In genomic region chr6:2695464-2696095, GRCh38 we compare ENCODE assay signal across 9 cellular contexts. TPM values are rescaled to one million over a fixed set of nuclear protein-coding genes. Genes with fewer than 3 reads are reported as not detected.
DNase-seq lines count a peak whose midpoint lies in the region; ATAC-seq, FAIRE-seq and TF ChIP-seq lines count a peak whose summit lies in the region.
"Had no signal": no experiment of that assay in that cellular context is flagged by ENCODE, and none has a peak within 500 bp of the region (broad histone marks: within the 10 kb centered on the region; RNA-seq: fewer than 3 reads in every experiment).

No MANE protein-coding gene starts in this region.

- ATAC-seq in heart left ventricle, result peak in 3 of 4 donors; percentile 49 to 61 (median 60)
- ATAC-seq in Right ventricle myocardium inferior, result no peak
- peak; percentile 38 for ATAC-seq in upper lobe of right lung
- ATAC-seq in GM18907 (IDR thresholded peaks at IDR 0.05; ENCODE audit: unreplicated experiment), result no peak
- ATAC-seq in HG02981 (IDR thresholded peaks at IDR 0.05; ENCODE audit: unreplicated experiment), result no peak
- no peak for ATAC-seq in HG02623 (IDR thresholded peaks at IDR 0.05; ENCODE audit: unreplicated experiment)
- ATAC-seq: WTC11 had no signal

- H3K4me1 ChIP-seq in heart left ventricle (no peaks in the 10 kb centered on the region), upper lobe of right lung (no peaks in the 10 kb centered on the region)

- H3K36me3 ChIP-seq in heart left ventricle (no peaks in the 10 kb centered on the region), upper lobe of right lung (no peaks in the 10 kb centered on the region)

- H3K27ac ChIP-seq in heart left ventricle (no peak overlapping the region), upper lobe of right lung (no peak overlapping the region)

- 51 to 58% (median 53%) methylated on average over 5 of the region's 5 CpGs for WGBS in heart left ventricle, 4 donors

- TF ChIP-seq CTCF in heart left ventricle (IDR thresholded peaks at IDR 0.05) (peak in 11 of 12 donors; percentile 9 to 63 (median 44)), fibroblast of the aortic adventitia (IDR thresholded peaks at IDR 0.05; ENCODE audit: insufficient read depth, low read length) (peak; percentile 42), upper lobe of right lung (IDR thresholded peaks at IDR 0.05) (peak; percentile 29)

- TF ChIP-seq POLR2A in heart left ventricle (IDR thresholded peaks at IDR 0.05), result no peak

- peak; percentile 7 for FAIRE-seq in RCC 7860 (lab: Jason Lieb, UNC)

- no peak for DNase-seq in heart left ventricle
- DNase-seq in Right ventricle myocardium inferior (ENCODE audit: missing footprints), result no peak
- DNase-seq in RCC 7860 (ENCODE audit: low spot score), result peak; percentile 31
- peak; percentile 70 for DNase-seq in fibroblast of the aortic adventitia (ENCODE audit: low read depth)
- no peak for DNase-seq in upper lobe of right lung

- no peak overlapping the region for H3K4me3 ChIP-seq in heart left ventricle
- no peak overlapping the region for H3K4me3 ChIP-seq in fibroblast of the aortic adventitia (ENCODE audit: low read depth, low read length)
- H3K4me3 ChIP-seq in upper lobe of right lung, result no peak overlapping the region

- H3K27me3 ChIP-seq in heart left ventricle, result no peaks in the 10 kb centered on the region
- H3K27me3 ChIP-seq in upper lobe of right lung, result no peaks in the 10 kb centered on the region

- intact Hi-C loops in heart left ventricle (cut with DNase I) (loop anchor here in 7 of 10 donors (2.0 to 10.0 kb wide), 5 partner anchors 501 to 1101 kb away; partner anchors contain the start of gene FOXC1 (in 1 of the 7)), Right ventricle myocardium inferior (cut with DNase I) (loop anchor here (5.0 kb wide), 1 partner anchor 1098 kb away; no protein-coding TSS in a partner anchor), upper lobe of right lung (cut with DNase I) (no loop called here)

- H3K9me3 ChIP-seq in heart left ventricle (no peaks in the 10 kb centered on the region), upper lobe of right lung (no peaks in the 10 kb centered on the region)

RNA-seq across cellular contexts. Expression of gene MYLK4, which starts 55.1 kb away (rescaled TPM):
- total RNA-seq in heart left ventricle (1 to 10 TPM in 3 of 9 donors, under 1 TPM in 6; 0.28 to 1.6 (median 0.80) TPM), Right ventricle myocardium inferior (2.0 TPM), fibroblast of the aortic adventitia (ENCODE audit: low replicate concordance) (0.72 and 0.98 TPM in 2 replicates), upper lobe of right lung (0.84 TPM)
- polyA plus RNA-seq in heart left ventricle, result under 1 TPM; 0.14 to 0.38 TPM

Comparison
In these comparisons a context has a peak if more than half of its experiments do, and no peak if none do; other contexts are left out.
1. ATAC-seq: peak in heart left ventricle (3 of 4) and upper lobe of right lung (single experiment); none in Right ventricle myocardium inferior (single experiment), GM18907 (single experiment), HG02981 (single experiment) and HG02623 (single experiment).
2. DNase-seq: peak in RCC 7860 (single experiment) and fibroblast of the aortic adventitia (single experiment); none in heart left ventricle (0 of 5), Right ventricle myocardium inferior (single experiment) and upper lobe of right lung (single experiment).
3. Peak in every context shown above with its lines, with median percentiles within 50 percentile points of each other: CTCF ChIP-seq.